Comparison of ENCODE assay signal across 16 cellular contexts in genomic region chr6:44251576-44252524, GRCh38. TPM values are rescaled to one million over a fixed set of nuclear protein-coding genes. Genes with fewer than 3 reads are reported as not detected.
DNase-seq lines count a peak whose midpoint lies in the region; ATAC-seq and TF ChIP-seq lines count a peak whose summit lies in the region.
"Had no signal": no experiment of that assay in that cellular context is flagged by ENCODE, and none has a peak within 500 bp of the region (broad histone marks: within the 10 kb centered on the region; RNA-seq: fewer than 3 reads in every experiment).

No MANE protein-coding gene starts in this region.

- no peak overlapping the region for H3K4me3 Mint-ChIP-seq in T-helper 2 cell treated with Interferon-gamma antibody and Interleukin-4, amounts not matched to agents 5 μg/mL and 100 μg/mL, for 36 hours
- H3K4me3 Mint-ChIP-seq in activated naive CD8-positive, alpha-beta T cell treated with anti-CD3 and anti-CD28 coated beads for 36 hours = peak overlapping the region; percentile 97
- H3K4me3 Mint-ChIP-seq in neural crest cell = peak overlapping the region; percentile 93

- peaks cover 55% of the 10 kb centered on the region for H3K4me1 Mint-ChIP-seq in T-helper 2 cell treated with Interferon-gamma antibody and Interleukin-4, amounts not matched to agents 5 μg/mL and 100 μg/mL, for 36 hours (ENCODE audit: low read depth)
- H3K4me1 Mint-ChIP-seq in activated naive CD8-positive, alpha-beta T cell treated with anti-CD3 and anti-CD28 coated beads for 36 hours = peaks cover 79% of the 10 kb centered on the region
- peaks cover 81% of the 10 kb centered on the region for H3K4me1 Mint-ChIP-seq in neural crest cell

- H3K9me3 Mint-ChIP-seq in T-helper 2 cell treated with Interferon-gamma antibody and Interleukin-4, amounts not matched to agents 5 μg/mL and 100 μg/mL, for 36 hours = no peaks in the 10 kb centered on the region
- no peaks in the 10 kb centered on the region for H3K9me3 Mint-ChIP-seq in activated naive CD8-positive, alpha-beta T cell treated with anti-CD3 and anti-CD28 coated beads for 36 hours
- no peaks in the 10 kb centered on the region for H3K9me3 Mint-ChIP-seq in neural crest cell

- peak overlapping the region; percentile 7; the same call in 1 of the 2 replicates for H3K4me3 ChIP-seq in HFF-Myc (replicated peaks; ENCODE audit: low read depth, low read length)
- H3K4me3 ChIP-seq: lung, pancreas had no signal

- H3K36me3 Mint-ChIP-seq in T-helper 2 cell treated with Interferon-gamma antibody and Interleukin-4, amounts not matched to agents 5 μg/mL and 100 μg/mL, for 36 hours (ENCODE audit: low read depth) = peaks cover 84% of the 10 kb centered on the region
- peaks cover 95% of the 10 kb centered on the region for H3K36me3 Mint-ChIP-seq in activated naive CD8-positive, alpha-beta T cell treated with anti-CD3 and anti-CD28 coated beads for 36 hours
- H3K36me3 Mint-ChIP-seq in neural crest cell (ENCODE audit: low read depth) = peaks cover 60% of the 10 kb centered on the region

- no peak for ATAC-seq in HG02884 (IDR thresholded peaks at IDR 0.05; ENCODE audit: unreplicated experiment)
- ATAC-seq: pancreas had no signal

- in situ Hi-C loops in KBM-7 (cut with MboI; ENCODE audit: low pct_unique_long_range_greater_than_20kb, low sequenced_read_pairs) = no loop called here

- no peak for DNase-seq in T-helper 2 cell treated with Interferon-gamma antibody and Interleukin-4, amounts not matched to agents 5 μg/mL and 100 μg/mL, for 36 hours (ENCODE audit: low spot score)
- DNase-seq in T-helper 2 cell (no peak), HFF-Myc (ENCODE audit: extremely low read depth, low read depth) (no peak), neural crest cell (ENCODE audit: low read depth, low spot score) (no peak), KBM-7 (no peak), DMS114 treated with DMSO at 0.1 percent for 48 hours (lab: John Stamatoyannopoulos, UW; ENCODE audit: unreplicated experiment) (no peak)
- no peak for DNase-seq in activated naive CD8-positive, alpha-beta T cell treated with anti-CD3 and anti-CD28 coated beads for 36 hours
- DNase-seq: activated gamma-delta T cell, DMS153, NCI-H146, NCI-H510A treated with DMSO at 0.1 percent for 48 hours, Right ventricle myocardium superior, WERI-Rb-1 had no signal

- TF ChIP-seq CTCF in HFF-Myc (IDR thresholded peaks at IDR 0.05; ENCODE audit: low read depth, low read length, missing control alignments) (no peak), neural crest cell (conservative IDR thresholded peaks at IDR 0.05) (no peak)

- peak overlapping the region; percentile 50 for H3K27ac Mint-ChIP-seq in T-helper 2 cell treated with Interferon-gamma antibody and Interleukin-4, amounts not matched to agents 5 μg/mL and 100 μg/mL, for 36 hours
- H3K27ac Mint-ChIP-seq in activated naive CD8-positive, alpha-beta T cell treated with anti-CD3 and anti-CD28 coated beads for 36 hours = peak overlapping the region; percentile 100
- H3K27ac Mint-ChIP-seq in neural crest cell (ENCODE audit: unreplicated experiment) = peak overlapping the region; percentile 63

- peaks cover 2% of the 10 kb centered on the region for H3K27me3 Mint-ChIP-seq in T-helper 2 cell treated with Interferon-gamma antibody and Interleukin-4, amounts not matched to agents 5 μg/mL and 100 μg/mL, for 36 hours (ENCODE audit: low read depth)
- H3K27me3 Mint-ChIP-seq in activated naive CD8-positive, alpha-beta T cell treated with anti-CD3 and anti-CD28 coated beads for 36 hours = peaks cover 22% of the 10 kb centered on the region
- peaks cover 30% of the 10 kb centered on the region for H3K27me3 Mint-ChIP-seq in neural crest cell (ENCODE audit: low read depth)

RNA-seq across cellular contexts. Expression of gene HSP90AB1, which starts 4.9 kb away (rescaled TPM):
- 1,000 to 10,000 TPM; 2,498 to 2,524 TPM for total RNA-seq in activated naive CD8-positive, alpha-beta T cell treated with anti-CD3 and anti-CD28 coated beads for 36 hours
- total RNA-seq in neural crest cell = 1,508 and 1,541 TPM in 2 replicates

RNA-seq across cellular contexts. Expression of gene SLC35B2, which starts 5.5 kb away (rescaled TPM):
- total RNA-seq in activated naive CD8-positive, alpha-beta T cell treated with anti-CD3 and anti-CD28 coated beads for 36 hours = 10 to 100 TPM; 22.8 to 24.9 TPM
- 70.5 and 77.7 TPM in 2 replicates for total RNA-seq in neural crest cell

RNA-seq across cellular contexts. Expression of gene NFKBIE, which starts 13.5 kb away (rescaled TPM):
- total RNA-seq in activated naive CD8-positive, alpha-beta T cell treated with anti-CD3 and anti-CD28 coated beads for 36 hours = 10 to 100 TPM; 22.7 to 24.8 TPM
- 16.1 and 20.2 TPM in 2 replicates for total RNA-seq in neural crest cell

RNA-seq across cellular contexts. Expression of gene TMEM151B, which starts 18.4 kb away (rescaled TPM):
- not detected for total RNA-seq in activated naive CD8-positive, alpha-beta T cell treated with anti-CD3 and anti-CD28 coated beads for 36 hours
- total RNA-seq in neural crest cell = 19.0 and 21.2 TPM in 2 replicates
- total RNA-seq: Right ventricle myocardium superior had no signal

RNA-seq across cellular contexts. Expression of gene SLC29A1, which starts 28.5 kb away (rescaled TPM):
- total RNA-seq in activated naive CD8-positive, alpha-beta T cell treated with anti-CD3 and anti-CD28 coated beads for 36 hours = 100 to 1,000 TPM in 1 of 2 experiments, 10 to 100 TPM in 1; 92.5 to 102 TPM
- total RNA-seq in neural crest cell = 54.8 and 55.0 TPM in 2 replicates

Comparison
In these comparisons a context has a peak if more than half of its experiments do, and no peak if none do; other contexts are left out.
1. H3K27ac Mint-ChIP-seq: peak in every context shown above with its lines; median percentile 100 in activated naive CD8-positive, alpha-beta T cell treated with anti-CD3 and anti-CD28 coated beads for 36 hours; 63 in neural crest cell; 50 in T-helper 2 cell treated with Interferon-gamma antibody and Interleukin-4, amounts not matched to agents 5 μg/mL and 100 μg/mL, for 36 hours.